In the genomic region with DNA sequence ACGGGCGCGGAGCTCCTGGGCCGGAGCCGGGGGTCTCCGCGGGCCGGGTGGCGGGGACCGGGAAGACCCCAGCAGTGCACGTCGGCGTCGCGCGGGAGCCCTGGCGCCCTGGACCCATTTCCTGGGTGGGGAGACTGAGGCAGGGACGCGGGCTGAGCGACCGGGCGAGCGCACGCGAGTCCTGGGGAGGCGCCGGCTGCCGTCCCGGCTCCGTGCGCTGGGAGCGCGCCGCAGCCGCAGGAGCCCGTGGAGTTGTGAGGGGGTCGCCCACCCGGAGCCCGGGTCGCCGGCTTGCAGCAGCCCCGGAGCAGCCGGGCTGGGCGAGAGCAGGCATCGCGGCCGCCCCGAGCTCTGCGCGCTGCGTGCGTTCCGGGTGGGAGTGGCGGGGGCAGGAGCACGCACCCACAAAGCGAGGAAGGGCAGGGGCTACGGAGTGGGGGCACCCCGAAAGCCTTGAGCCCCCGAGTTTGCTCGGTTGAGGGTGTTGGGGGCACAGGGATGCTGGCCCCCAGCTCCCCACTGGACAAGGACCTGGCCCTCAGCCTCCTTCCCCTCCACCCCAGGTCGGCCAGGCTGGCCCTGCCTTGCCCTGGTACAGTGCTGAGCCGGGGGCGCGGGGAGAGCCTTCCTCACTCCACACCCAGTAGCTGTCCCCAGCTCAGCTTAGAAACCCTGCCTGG, we compare ENCODE assay signal across 8 cellular contexts. TPM values are rescaled to one million over a fixed set of nuclear protein-coding genes. Genes with fewer than 3 reads are reported as not detected.
DNase-seq lines count a peak whose midpoint lies in the region; ATAC-seq and TF ChIP-seq lines count a peak whose summit lies in the region.

No MANE protein-coding gene starts in this region.

- H3K4me1 Mint-ChIP-seq in natural killer cell, result peaks cover 4 to 11% of the 10 kb centered on the region in 2 donors

- H3K27ac Mint-ChIP-seq in natural killer cell, result no peak overlapping the region

- peaks cover 6% of the 10 kb centered on the region for H3K27me3 ChIP-seq in NT2/D1 (ENCODE audit: insufficient read depth, insufficient read length)

- peak overlapping the region; percentile 97 for H3K9ac ChIP-seq in NT2/D1 (ENCODE audit: insufficient read length, low read depth)

- peaks cover 23% of the 10 kb centered on the region for H3K4me1 ChIP-seq in NT2/D1 (ENCODE audit: insufficient read depth, insufficient read length)

- intact Hi-C loops in natural killer cell (cut with micrococcal nuclease), result no loop called here

- H3K4me3 Mint-ChIP-seq in natural killer cell, result peak overlapping the region; percentile 83

- TF ChIP-seq CTCF in GM12875 (IDR thresholded peaks at IDR 0.05; ENCODE audit: borderline replicate concordance, insufficient read depth, low read depth, low read length) (no peak), natural killer cell (IDR thresholded peaks at IDR 0.05) (no peak)

- DNase-seq in NT2/D1 (ENCODE audit: low read depth, low spot score) (no peak), ecto neural progenitor cell (ENCODE audit: low spot score) (peak; percentile 74), natural killer cell (no peak), H4 (ENCODE audit: low spot score) (no peak), MV-4-11 (lab: John Stamatoyannopoulos, UW) (no peak)

- ATAC-seq in natural killer cell, result peak in 1 of 3 donors; percentile 18
- ATAC-seq in GM18502 (IDR thresholded peaks at IDR 0.05; ENCODE audit: poor library complexity, unreplicated experiment), result no peak
- no peak for ATAC-seq in GM18867 (IDR thresholded peaks at IDR 0.05; ENCODE audit: unreplicated experiment)

- peaks cover 27 to 35% of the 10 kb centered on the region in 2 donors for H3K27me3 Mint-ChIP-seq in natural killer cell (ENCODE audit: low read depth in 2 of 2)

- no peaks in the 10 kb centered on the region for H3K9me3 ChIP-seq in NT2/D1 (ENCODE audit: insufficient read depth, low read length)

- H3K4me3 ChIP-seq in GM12875 (ENCODE audit: low read depth, low read length) (peak overlapping the region; percentile 26), NT2/D1 (ENCODE audit: insufficient read length, low read depth) (peak overlapping the region; percentile 95)

- H3K36me3 ChIP-seq in NT2/D1 (ENCODE audit: insufficient read depth, insufficient read length, low read length), result no peaks in the 10 kb centered on the region

- H3K9me3 Mint-ChIP-seq in natural killer cell, result no peaks in the 10 kb centered on the region

- H3K36me3 Mint-ChIP-seq in natural killer cell, result no peaks in the 10 kb centered on the region

RNA-seq across cellular contexts. Expression of a gene that starts 0.6 kb away (rescaled TPM):
- total RNA-seq in natural killer cell, result 1 to 10 TPM; 1.6 to 2.0 (median 1.7) TPM
- 5.0 and 14.1 TPM in 2 replicates for total RNA-seq in H4 (2014; rRNA removed; shearing (Covaris generic))
